ENCODE assay signal across 17 cellular contexts in the genomic region with DNA sequence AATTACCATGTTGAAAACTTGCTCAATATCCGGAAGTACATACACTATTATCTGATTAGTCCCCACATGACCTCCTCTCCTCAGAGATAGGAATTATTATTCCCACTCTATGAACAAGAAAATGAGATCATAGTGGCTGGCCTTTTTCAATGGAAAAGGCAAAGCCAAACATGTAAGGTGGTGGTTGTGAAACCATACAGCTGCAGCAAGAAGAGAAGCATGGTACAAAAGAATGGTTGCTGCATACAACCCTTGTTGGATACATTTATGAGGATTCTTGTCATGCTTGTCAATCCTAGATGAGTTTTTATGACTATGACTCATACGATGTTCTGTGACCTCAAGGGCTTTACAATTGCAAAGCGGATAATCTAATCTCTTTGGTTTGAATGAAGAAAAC.
A peak's percentile ranks its signal among the peaks of the same experiment; 100 is the strongest.
DNase-seq lines count a peak whose midpoint lies in the region; ATAC-seq lines count a peak whose summit lies in the region.
"Had no signal": no experiment of that assay in that cellular context is flagged by ENCODE, and none has a peak within 500 bp of the region (broad histone marks: within the 10 kb centered on the region; RNA-seq: fewer than 3 reads in every experiment).

No MANE protein-coding gene starts in this region.

- DNase-seq in NCI-H510A treated with DMSO at 0.1 percent for 48 hours (lab: John Stamatoyannopoulos, UW) (peak; percentile 21), NCI-H510A (lab: John Stamatoyannopoulos, UW) (no peak), LoVo (ENCODE audit: low spot score) (peak; percentile 67), epithelial cell of prostate (ENCODE audit: low read depth, low spot score) (peak; percentile 90), myocyte (ENCODE audit: low read depth) (peak; percentile 22)
- DNase-seq: activated CD4-positive, alpha-beta T cell treated with anti-CD3 and anti-CD28 coated beads, Interleukin-2, amount 50 U/mL, for 48 hours; amygdala; NCI-H1694 treated with DMSO at 0.1 percent for 48 hours; NCI-H748 treated with DMSO at 0.1 percent for 48 hours; nucleus accumbens; SIG-M5; uterus had no signal

- ATAC-seq in GM19397 (IDR thresholded peaks at IDR 0.05; ENCODE audit: unreplicated experiment): no peak
- no peak for ATAC-seq in HG02642 (IDR thresholded peaks at IDR 0.05; ENCODE audit: poor library complexity, unreplicated experiment)
- no peak for ATAC-seq in HG03439 (IDR thresholded peaks at IDR 0.05; ENCODE audit: unreplicated experiment)
- ATAC-seq: stimulated activated memory B cell treated with anti-CD40 and anti-IgM and Interleukin-4, amounts not matched to agents 10 μg/mL and 1 μg/mL and 100 μg/mL, for 72 hours had no signal

- H3K27ac ChIP-seq in epithelial cell of prostate: peak overlapping the region; percentile 72
- H3K27ac ChIP-seq: KMS-11, uterus had no signal
